Comparison of ENCODE assay signal across 1 cellular context in genomic region chr1:244614113-244614836, GRCh38.
TF ChIP-seq lines count a peak whose summit lies in the region.

No MANE protein-coding gene starts in this region.

TF ChIP-seq in GM23338, 12 proteins besides CTCF, POLR2A, EP300 and RAD21 (continued from another document):
- no peak for TF ChIP-seq ZNF462 (CRISPR knock-in tag; IDR thresholded peaks at IDR 0.05)
- TF ChIP-seq NANOG (IDR thresholded peaks at IDR 0.05; ENCODE audit: borderline replicate concordance), result no peak
- TF ChIP-seq REST (IDR thresholded peaks at IDR 0.05; ENCODE audit: unreplicated experiment), result no peak
- no peak for TF ChIP-seq EZH2phosphoT487 (IDR thresholded peaks at IDR 0.05; ENCODE audit: unreplicated experiment)
- TF ChIP-seq ZNF114 (CRISPR knock-in tag; IDR thresholded peaks at IDR 0.05), result no peak
- TF ChIP-seq POLR2AphosphoS5 (IDR thresholded peaks at IDR 0.05; ENCODE audit: low read depth), result no peak
- no peak for TF ChIP-seq CREB1 (CRISPR knock-in tag; IDR thresholded peaks at IDR 0.05; ENCODE audit: low read depth)
- no peak for TF ChIP-seq EZH2 (IDR thresholded peaks at IDR 0.05; ENCODE audit: low read depth, unreplicated experiment)
- no peak for TF ChIP-seq STAT1 (IDR thresholded peaks at IDR 0.05; ENCODE audit: unreplicated experiment)
- no peak for TF ChIP-seq ETS1 (IDR thresholded peaks at IDR 0.05)
TF ChIP-seq in GM23338: peak in this region for 0.
